In the genomic region with DNA sequence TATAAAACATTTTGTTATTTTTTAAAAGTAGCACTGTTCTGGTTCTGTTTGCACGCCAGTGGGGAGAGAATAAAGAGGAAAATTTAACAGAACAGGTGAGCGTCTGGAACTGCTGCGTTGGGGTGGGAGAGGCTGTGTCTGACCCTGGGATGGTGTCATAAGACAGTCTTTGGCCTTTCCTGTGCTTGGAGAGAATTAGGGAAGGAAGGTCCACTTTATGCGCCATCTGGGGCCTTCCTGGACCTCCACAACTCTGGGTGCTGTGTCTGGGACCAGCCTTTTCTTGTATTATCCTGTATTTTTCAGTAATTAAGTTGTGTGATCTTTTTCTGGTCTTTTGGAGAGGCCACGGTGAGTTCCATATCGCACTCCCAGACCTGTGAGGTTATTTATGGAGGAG, we compare ENCODE assay signal across 9 cellular contexts. TPM values are rescaled to one million over a fixed set of nuclear protein-coding genes. Genes with fewer than 3 reads are reported as not detected.
A peak's percentile ranks its signal among the peaks of the same experiment; 100 is the strongest.
DNase-seq lines count a peak whose midpoint lies in the region; ATAC-seq and TF ChIP-seq lines count a peak whose summit lies in the region.
"Had no signal": no experiment of that assay in that cellular context is flagged by ENCODE, and none has a peak within 500 bp of the region (broad histone marks: within the 10 kb centered on the region; RNA-seq: fewer than 3 reads in every experiment).

No MANE protein-coding gene starts in this region.

- H3K27me3 ChIP-seq in gastroesophageal sphincter = no peaks in the 10 kb centered on the region
- H3K27me3 ChIP-seq in smooth muscle cell (ENCODE audit: low read depth) = no peaks in the 10 kb centered on the region

- peaks cover 53% of the 10 kb centered on the region for H3K27me3 Mint-ChIP-seq in T-helper 2 cell treated with Interferon-gamma antibody and Interleukin-4, amounts not matched to agents 5 μg/mL and 100 μg/mL, for 36 hours (ENCODE audit: low read depth)

- peak overlapping the region; percentile 85 for H3K4me3 ChIP-seq in SK-N-MC
- H3K4me3 ChIP-seq in gastroesophageal sphincter = peak overlapping the region in 1 of 2 donors; percentile 76
- H3K4me3 ChIP-seq in smooth muscle cell = peak overlapping the region; percentile 76

- H3K9me3 ChIP-seq in SK-N-MC (ENCODE audit: low read depth, low read length) = no peaks in the 10 kb centered on the region
- no peaks in the 10 kb centered on the region for H3K9me3 ChIP-seq in gastroesophageal sphincter
- H3K9me3 ChIP-seq in smooth muscle cell (replicated peaks; ENCODE audit: low read depth) = no peaks in the 10 kb centered on the region

- no peak for ATAC-seq in gastroesophageal sphincter
- no peak for ATAC-seq in HG03342 (IDR thresholded peaks at IDR 0.05; ENCODE audit: unreplicated experiment)
- no peak for ATAC-seq in GM18909 (IDR thresholded peaks at IDR 0.05; ENCODE audit: poor library complexity, unreplicated experiment)

- no peaks in the 10 kb centered on the region for H3K9me3 Mint-ChIP-seq in T-helper 2 cell treated with Interferon-gamma antibody and Interleukin-4, amounts not matched to agents 5 μg/mL and 100 μg/mL, for 36 hours
- H3K9me3 Mint-ChIP-seq: T-helper 1 cell treated with Interleukin-12 subunit alpha and Interleukin-12 subunit beta and Interleukin-4 antibody, amounts not matched to agents 30 μg/mL and 1 μg/mL, for 36 hours had no signal

- peak overlapping the region; percentile 93 for H3K4me2 ChIP-seq in smooth muscle cell

- no peak overlapping the region for H2AFZ ChIP-seq in smooth muscle cell (ENCODE audit: low read depth)

- no peak for DNase-seq in T-helper 2 cell treated with Interferon-gamma antibody and Interleukin-4, amounts not matched to agents 5 μg/mL and 100 μg/mL, for 36 hours (ENCODE audit: low spot score)
- DNase-seq in T-helper 2 cell (no peak), SK-N-MC (ENCODE audit: low read depth, low spot score) (no peak), smooth muscle cell (lab: John Stamatoyannopoulos, UW; ENCODE audit: unreplicated experiment) (no peak), hypothalamus (lab: John Stamatoyannopoulos, UW) (no peak)

- 65 to 84% methylated on average over 6 of the region's 6 CpGs for WGBS in gastroesophageal sphincter (ENCODE audit: low coverage in 1 of 2), 2 donors
- WGBS in smooth muscle cell (ENCODE audit: low lambda C conversion rate) = 51% methylated on average over 6 of the region's 6 CpGs

- no peak for TF ChIP-seq EP300 in gastroesophageal sphincter (IDR thresholded peaks at IDR 0.05)

- H3K9ac ChIP-seq in SK-N-MC (ENCODE audit: insufficient read length) = peak overlapping the region; percentile 4
- peak overlapping the region; percentile 60 for H3K9ac ChIP-seq in smooth muscle cell (ENCODE audit: low read depth)

- no peaks in the 10 kb centered on the region for H3K36me3 Mint-ChIP-seq in T-helper 2 cell treated with Interferon-gamma antibody and Interleukin-4, amounts not matched to agents 5 μg/mL and 100 μg/mL, for 36 hours (ENCODE audit: low read depth)

- peaks cover 0 to 54% (median 17%) of the 10 kb centered on the region in 3 donors for H3K4me1 ChIP-seq in gastroesophageal sphincter
- H3K4me1 ChIP-seq in smooth muscle cell (ENCODE audit: low read depth) = peaks cover 12% of the 10 kb centered on the region

- H3F3A ChIP-seq in smooth muscle cell (ENCODE audit: low read depth) = peaks cover 14% of the 10 kb centered on the region

- H3K27ac Mint-ChIP-seq in T-helper 2 cell treated with Interferon-gamma antibody and Interleukin-4, amounts not matched to agents 5 μg/mL and 100 μg/mL, for 36 hours = no peak overlapping the region
- H3K27ac Mint-ChIP-seq: T-helper 1 cell treated with Interleukin-12 subunit alpha and Interleukin-12 subunit beta and Interleukin-4 antibody, amounts not matched to agents 30 μg/mL and 1 μg/mL, for 36 hours had no signal

- peaks cover 38% of the 10 kb centered on the region for H4K20me1 ChIP-seq in smooth muscle cell (ENCODE audit: low read depth)

- peaks cover 37% of the 10 kb centered on the region for H3K4me1 Mint-ChIP-seq in T-helper 2 cell treated with Interferon-gamma antibody and Interleukin-4, amounts not matched to agents 5 μg/mL and 100 μg/mL, for 36 hours (ENCODE audit: low read depth)

- peaks cover 5% of the 10 kb centered on the region for H3K36me3 ChIP-seq in SK-N-MC (ENCODE audit: insufficient read depth, low read length)
- H3K36me3 ChIP-seq in gastroesophageal sphincter = no peaks in the 10 kb centered on the region
- no peaks in the 10 kb centered on the region for H3K36me3 ChIP-seq in smooth muscle cell (ENCODE audit: low read depth)

- H3K79me2 ChIP-seq in smooth muscle cell (ENCODE audit: low read depth) = peaks cover 28% of the 10 kb centered on the region

- peak overlapping the region; percentile 22 for H3K4me3 Mint-ChIP-seq in T-helper 2 cell treated with Interferon-gamma antibody and Interleukin-4, amounts not matched to agents 5 μg/mL and 100 μg/mL, for 36 hours

- no peak for TF ChIP-seq POLR2A in gastroesophageal sphincter (IDR thresholded peaks at IDR 0.05)

- TF ChIP-seq CTCF in gastroesophageal sphincter (IDR thresholded peaks at IDR 0.05) = no peak
- no peak for TF ChIP-seq CTCF in smooth muscle cell (IDR thresholded peaks at IDR 0.05; ENCODE audit: borderline replicate concordance, insufficient read depth, poor library complexity, severe bottlenecking)

- H3K27ac ChIP-seq in SK-N-MC = peak overlapping the region; percentile 80
- H3K27ac ChIP-seq in gastroesophageal sphincter = peak overlapping the region in 3 of 4 donors; percentile 86 to 87 (median 86)
- H3K27ac ChIP-seq in smooth muscle cell (ENCODE audit: low read depth) = peak overlapping the region; percentile 66

RNA-seq across cellular contexts. Expression of gene FAM43A, which starts 3.3 kb away (rescaled TPM):
- total RNA-seq in gastroesophageal sphincter (10 to 100 TPM; 15.9 to 36.3 (median 23.8) TPM), smooth muscle cell (19.0 and 40.9 TPM in 2 replicates)
- polyA plus RNA-seq in smooth muscle cell = 54.4 and 73.4 TPM in 2 replicates

RNA-seq across cellular contexts. Expression of gene LSG1, which starts 17.0 kb away (rescaled TPM):
- total RNA-seq in gastroesophageal sphincter (10 to 100 TPM; 23.0 to 30.3 (median 28.3) TPM), smooth muscle cell (29.0 and 29.1 TPM in 2 replicates)
- 14.0 and 19.8 TPM in 2 replicates for polyA plus RNA-seq in smooth muscle cell

RNA-seq across cellular contexts. Expression of gene TMEM44, which starts 55.7 kb away (rescaled TPM):
- total RNA-seq in gastroesophageal sphincter (1 to 10 TPM; 4.4 to 8.8 (median 7.4) TPM), smooth muscle cell (4.2 and 12.7 TPM in 2 replicates)
- polyA plus RNA-seq in smooth muscle cell = 18.4 and 19.4 TPM in 2 replicates
